13 cellular contexts compared by ENCODE assay signal in genomic region chr4:114911141-114911540, GRCh38.
"Had no signal": no experiment of that assay in that cellular context is flagged by ENCODE, and none has a peak within 500 bp of the region (broad histone marks: within the 10 kb centered on the region; RNA-seq: fewer than 3 reads in every experiment).

No MANE protein-coding gene starts in this region.

- H3K4me3 ChIP-seq: body of pancreas, sigmoid colon, thoracic aorta, upper lobe of left lung had no signal

- DNase-seq: activated CD4-positive, alpha-beta memory T cell treated with anti-CD3 and anti-CD28 coated beads for 36 hours; activated CD4-positive, alpha-beta T cell treated with anti-CD3 and anti-CD28 coated beads for 36 hours; activated T-cell treated with anti-CD3 and anti-CD28 coated beads for 4 hours; body of pancreas; caudate nucleus; foreskin fibroblast; islet precursor cell; midbrain; nucleus accumbens; sigmoid colon; stimulated activated CD4-positive, alpha-beta T cell treated with anti-CD3 and anti-CD28 coated beads, Interleukin-4, amount 100 ng/mL, for 4 hours; upper lobe of left lung had no signal
